ENCODE assay signal across 9 cellular contexts in the genomic region with DNA sequence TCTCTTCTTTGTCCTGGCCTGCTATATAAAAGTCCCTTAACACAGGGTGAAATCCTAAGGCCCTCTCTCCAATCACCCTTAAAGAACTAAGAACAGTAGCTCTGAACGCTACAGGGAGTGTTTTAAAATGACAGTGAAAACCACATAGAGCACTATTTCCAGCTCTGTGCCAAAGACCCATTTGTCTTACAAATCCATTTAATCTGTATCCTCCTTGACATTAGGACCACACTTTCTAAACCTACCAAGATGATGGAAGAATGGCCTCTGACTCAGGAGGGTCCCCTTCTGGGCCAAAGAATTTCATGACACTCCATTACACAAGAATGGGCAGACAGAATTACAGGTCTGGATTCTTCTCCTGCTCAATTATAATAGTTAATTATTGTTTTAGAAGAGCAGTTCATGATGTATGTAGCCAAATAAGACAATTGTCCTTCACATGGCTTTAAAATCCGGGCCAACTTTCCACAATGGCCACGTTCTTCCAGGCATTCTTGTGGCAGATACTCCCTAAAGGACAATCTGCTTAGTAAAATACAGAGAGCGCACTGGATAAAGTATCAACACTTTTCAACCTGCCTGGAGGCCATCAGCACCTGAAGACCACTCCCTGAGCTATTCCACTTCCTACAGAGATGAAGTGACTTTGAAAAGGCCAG.
DNase-seq lines count a peak whose midpoint lies in the region; ATAC-seq and TF ChIP-seq lines count a peak whose summit lies in the region.
"Had no signal": no experiment of that assay in that cellular context is flagged by ENCODE, and none has a peak within 500 bp of the region (broad histone marks: within the 10 kb centered on the region; RNA-seq: fewer than 3 reads in every experiment).

No MANE protein-coding gene starts in this region.

- TF ChIP-seq CTCF in HFFc6 (IDR thresholded peaks at IDR 0.05) = no peak
- no peak for TF ChIP-seq CTCF in WTC11 (IDR thresholded peaks at IDR 0.05)

- H3K23ac ChIP-seq in neuronal stem cell (ENCODE audit: low read depth, low read length, poor library complexity) = no peak overlapping the region

- H2AFZ ChIP-seq in neuronal stem cell (ENCODE audit: low read length) = no peak overlapping the region

- peaks cover 13% of the 10 kb centered on the region for H3K79me1 ChIP-seq in neuronal stem cell (ENCODE audit: low read depth, low read length)

- H2BK5ac ChIP-seq in neuronal stem cell (ENCODE audit: low read length) = no peak overlapping the region

- peak overlapping the region; percentile 23 for H3K27ac ChIP-seq in neuronal stem cell (replicated peaks; ENCODE audit: low read length)

- no peak overlapping the region for H3K4ac ChIP-seq in neuronal stem cell (ENCODE audit: low read length)

- H3K36me3 ChIP-seq in neuronal stem cell (replicated peaks in 1 of 2; ENCODE audit: control insufficient read depth in 2 of 2, insufficient read depth in 2 of 2, low read length in 2 of 2) = peaks cover 10 to 75% of the 10 kb centered on the region in 2 donors

- H3K9ac ChIP-seq in neuronal stem cell (ENCODE audit: low read depth, low read length, poor library complexity) = no peak overlapping the region

- CTCF ChIA-PET in WTC11 (lab: Charles Lee) = interaction anchor here (1.2 kb wide), 1 partner anchor 71 kb away, joined by 6 read pairs; no protein-coding TSS in a partner anchor

- H3K4me1 Mint-ChIP-seq in HFFc6 (ENCODE audit: low read depth) (peaks cover 44% of the 10 kb centered on the region), WTC11 (peaks cover 43% of the 10 kb centered on the region)

- H4K91ac ChIP-seq in neuronal stem cell (ENCODE audit: low read depth, low read length, poor library complexity) = no peak overlapping the region

- H3K27me3 Mint-ChIP-seq in HFFc6 (ENCODE audit: insufficient read depth) (no peaks in the 10 kb centered on the region), WTC11 (ENCODE audit: low read depth) (no peaks in the 10 kb centered on the region)

- H2BK12ac ChIP-seq in neuronal stem cell (ENCODE audit: low read length) = no peak overlapping the region

- no peak overlapping the region for H3K4me3 ChIP-seq in neuronal stem cell (ENCODE audit: low read length in 2 of 2)

- no peak overlapping the region for H2AK5ac ChIP-seq in neuronal stem cell (ENCODE audit: low read depth, low read length)

- DNase-seq in HFFc6 = no peak
- DNase-seq in WTC11 (ENCODE audit: low spot score) = no peak
- no peak for DNase-seq in neuronal stem cell (ENCODE audit: low spot score)
- no peak for DNase-seq in MV-4-11 (lab: John Stamatoyannopoulos, UW)
- no peak for DNase-seq in activated CD4-positive, CD25-positive, alpha-beta regulatory T cell (lab: John Stamatoyannopoulos, UW)
- DNase-seq in cortex of kidney (lab: John Stamatoyannopoulos, UW) = no peak
- DNase-seq: activated effector memory CD4-positive, alpha-beta T cell treated with anti-CD3 and anti-CD28 coated beads, Interleukin-2, amount 50 U/mL, for 16 hours; NCI-H187 treated with DMSO at 0.1 percent for 48 hours had no signal

- no peaks in the 10 kb centered on the region for H3K9me3 Mint-ChIP-seq in HFFc6
- H3K9me3 Mint-ChIP-seq in WTC11 = no peaks in the 10 kb centered on the region

- H3K14ac ChIP-seq in neuronal stem cell (ENCODE audit: low read length) = no peak overlapping the region

- H3K18ac ChIP-seq in neuronal stem cell (ENCODE audit: low read length) = no peak overlapping the region

- H3K27ac Mint-ChIP-seq in HFFc6 = peak overlapping the region; percentile 6; the same call in 1 of the 2 replicates
- H3K27ac Mint-ChIP-seq in WTC11 = peak overlapping the region; percentile 78

- peaks cover 5 to 18% of the 10 kb centered on the region in 2 donors for H3K4me1 ChIP-seq in neuronal stem cell (ENCODE audit: control insufficient read depth in 2 of 2, insufficient read depth in 1 of 2, low read depth in 1 of 2, low read length in 2 of 2)

- ATAC-seq in GM18907 (IDR thresholded peaks at IDR 0.05; ENCODE audit: unreplicated experiment) = peak; percentile 33
- ATAC-seq in WTC11 = peak; percentile 33; the same call in 1 of the 2 replicates

- no peaks in the 10 kb centered on the region for H3K9me3 ChIP-seq in neuronal stem cell (replicated peaks in 1 of 2; ENCODE audit: control insufficient read depth in 2 of 2, insufficient read depth in 1 of 2, low read depth in 1 of 2, low read length in 2 of 2)

- POLR2A ChIA-PET in WTC11 (lab: Charles Lee) = no interaction called here

- no peak overlapping the region for H2BK15ac ChIP-seq in neuronal stem cell (ENCODE audit: low read length)

- no peak overlapping the region for H2BK120ac ChIP-seq in neuronal stem cell (ENCODE audit: low read depth, low read length)

- peaks cover 15% of the 10 kb centered on the region for H3K36me3 Mint-ChIP-seq in HFFc6 (ENCODE audit: low read depth)
- H3K36me3 Mint-ChIP-seq in WTC11 = peaks cover 18% of the 10 kb centered on the region

- H3K27me3 ChIP-seq in neuronal stem cell (ENCODE audit: control insufficient read depth in 3 of 3, insufficient read depth in 3 of 3, low read depth in 1 of 3, low read length in 3 of 3) = no peaks in the 10 kb centered on the region

- H3K4me2 ChIP-seq in neuronal stem cell (ENCODE audit: insufficient read depth, low read length, poor library complexity, severe bottlenecking) = no peak overlapping the region

- H3K4me3 Mint-ChIP-seq in HFFc6 (no peak overlapping the region), WTC11 (no peak overlapping the region)

- H4K8ac ChIP-seq in neuronal stem cell (ENCODE audit: low read depth, low read length) = no peak overlapping the region

- WGBS in neuronal stem cell (ENCODE audit: extremely low coverage in 2 of 2, insufficient read length in 2 of 2, insufficient replicate concordance in 1 of 2), 2 donors = no CpG with 5 or more reads among the region's 4 CpGs

TF ChIP-seq in WTC11, 78 proteins besides CTCF, POLR2A, EP300 and RAD21 (continues in another document):
- no peak for TF ChIP-seq FOXP1 (CRISPR knock-in tag; IDR thresholded peaks at IDR 0.05; ENCODE audit: borderline replicate concordance)
- no peak for TF ChIP-seq TEAD1 (CRISPR knock-in tag; IDR thresholded peaks at IDR 0.05)
- TF ChIP-seq NR1H2 (CRISPR knock-in tag; IDR thresholded peaks at IDR 0.05) = no peak
- no peak for TF ChIP-seq CREB1 (CRISPR knock-in tag; IDR thresholded peaks at IDR 0.05)
- TF ChIP-seq, protein P1, sequence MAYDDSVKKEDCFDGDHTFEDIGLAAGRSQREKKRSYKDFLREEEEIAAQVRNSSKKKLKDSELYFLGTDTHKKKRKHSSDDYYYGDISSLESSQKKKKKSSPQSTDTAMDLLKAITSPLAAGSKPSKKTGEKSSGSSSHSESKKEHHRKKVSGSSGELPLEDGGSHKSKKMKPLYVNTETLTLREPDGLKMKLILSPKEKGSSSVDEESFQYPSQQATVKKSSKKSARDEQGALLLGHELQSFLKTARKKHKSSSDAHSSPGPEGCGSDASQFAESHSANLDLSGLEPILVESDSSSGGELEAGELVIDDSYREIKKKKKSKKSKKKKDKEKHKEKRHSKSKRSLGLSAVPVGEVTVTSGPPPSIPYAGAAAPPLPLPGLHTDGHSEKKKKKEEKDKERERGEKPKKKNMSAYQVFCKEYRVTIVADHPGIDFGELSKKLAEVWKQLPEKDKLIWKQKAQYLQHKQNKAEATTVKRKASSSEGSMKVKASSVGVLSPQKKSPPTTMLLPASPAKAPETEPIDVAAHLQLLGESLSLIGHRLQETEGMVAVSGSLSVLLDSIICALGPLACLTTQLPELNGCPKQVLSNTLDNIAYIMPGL (CRISPR knock-in tag; IDR thresholded peaks at IDR 0.05) = no peak
- no peak for TF ChIP-seq ZNF138 (CRISPR knock-in tag; conservative IDR thresholded peaks at IDR 0.05)
- no peak for TF ChIP-seq ZNF396 (CRISPR knock-in tag; IDR thresholded peaks at IDR 0.05; ENCODE audit: borderline replicate concordance)
- TF ChIP-seq NR3C1 (CRISPR knock-in tag; conservative IDR thresholded peaks at IDR 0.05; ENCODE audit: low read depth) = no peak
- no peak for TF ChIP-seq ESRRA (CRISPR knock-in tag; IDR thresholded peaks at IDR 0.05; ENCODE audit: borderline replicate concordance)
- TF ChIP-seq, protein P2, sequence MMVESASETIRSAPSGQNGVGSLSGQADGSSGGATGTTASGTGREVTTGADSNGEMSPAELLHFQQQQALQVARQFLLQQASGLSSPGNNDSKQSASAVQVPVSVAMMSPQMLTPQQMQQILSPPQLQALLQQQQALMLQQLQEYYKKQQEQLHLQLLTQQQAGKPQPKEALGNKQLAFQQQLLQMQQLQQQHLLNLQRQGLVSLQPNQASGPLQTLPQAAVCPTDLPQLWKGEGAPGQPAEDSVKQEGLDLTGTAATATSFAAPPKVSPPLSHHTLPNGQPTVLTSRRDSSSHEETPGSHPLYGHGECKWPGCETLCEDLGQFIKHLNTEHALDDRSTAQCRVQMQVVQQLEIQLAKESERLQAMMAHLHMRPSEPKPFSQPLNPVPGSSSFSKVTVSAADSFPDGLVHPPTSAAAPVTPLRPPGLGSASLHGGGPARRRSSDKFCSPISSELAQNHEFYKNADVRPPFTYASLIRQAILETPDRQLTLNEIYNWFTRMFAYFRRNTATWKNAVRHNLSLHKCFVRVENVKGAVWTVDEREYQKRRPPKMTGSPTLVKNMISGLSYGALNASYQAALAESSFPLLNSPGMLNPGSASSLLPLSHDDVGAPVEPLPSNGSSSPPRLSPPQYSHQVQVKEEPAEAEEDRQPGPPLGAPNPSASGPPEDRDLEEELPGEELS (CRISPR knock-in tag; IDR thresholded peaks at IDR 0.05) = no peak
- no peak for TF ChIP-seq ZNF121 (CRISPR knock-in tag; IDR thresholded peaks at IDR 0.05)
- TF ChIP-seq OVOL2 (CRISPR knock-in tag; IDR thresholded peaks at IDR 0.05; ENCODE audit: borderline replicate concordance) = no peak
- TF ChIP-seq JAZF1 (CRISPR knock-in tag; IDR thresholded peaks at IDR 0.05) = no peak
- TF ChIP-seq, protein P3, sequence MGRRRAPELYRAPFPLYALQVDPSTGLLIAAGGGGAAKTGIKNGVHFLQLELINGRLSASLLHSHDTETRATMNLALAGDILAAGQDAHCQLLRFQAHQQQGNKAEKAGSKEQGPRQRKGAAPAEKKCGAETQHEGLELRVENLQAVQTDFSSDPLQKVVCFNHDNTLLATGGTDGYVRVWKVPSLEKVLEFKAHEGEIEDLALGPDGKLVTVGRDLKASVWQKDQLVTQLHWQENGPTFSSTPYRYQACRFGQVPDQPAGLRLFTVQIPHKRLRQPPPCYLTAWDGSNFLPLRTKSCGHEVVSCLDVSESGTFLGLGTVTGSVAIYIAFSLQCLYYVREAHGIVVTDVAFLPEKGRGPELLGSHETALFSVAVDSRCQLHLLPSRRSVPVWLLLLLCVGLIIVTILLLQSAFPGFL (CRISPR knock-in tag; IDR thresholded peaks at IDR 0.05; ENCODE audit: borderline replicate concordance) = no peak
- TF ChIP-seq ATF1 (CRISPR knock-in tag; IDR thresholded peaks at IDR 0.05) = no peak
- no peak for TF ChIP-seq ETV6 (CRISPR knock-in tag; IDR thresholded peaks at IDR 0.05)
- no peak for TF ChIP-seq ZNF423 (CRISPR knock-in tag; IDR thresholded peaks at IDR 0.05)
